ENCODE assay signal across 23 cellular contexts in genomic region chr9:107478805-107479204, GRCh38. TPM values are rescaled to one million over a fixed set of nuclear protein-coding genes. Genes with fewer than 3 reads are reported as not detected.
"Had no signal": no experiment of that assay in that cellular context is flagged by ENCODE, and none has a peak within 500 bp of the region (broad histone marks: within the 10 kb centered on the region; RNA-seq: fewer than 3 reads in every experiment).

No MANE protein-coding gene starts in this region.

- H3K36me3 ChIP-seq: colonic mucosa, right lobe of liver, suprapubic skin, transverse colon had no signal

- H3K9me3 Mint-ChIP-seq: dendritic cell treated with granulocyte-macrophage colony-stimulating factor and Interleukin-4, amounts not matched to agents 40 ng/mL and 50 ng/mL, for 4 days; endodermal cell; immature natural killer cell; memory B cell; natural killer cell treated with Interleukin-12 subunit alpha and Interleukin-12 subunit beta and Interleukin-15 and Interleukin-18, amount 100 ng/mL, for 72 hours; neural crest cell; stimulated activated naive B cell treated with anti-CD40 and anti-IgM and Interleukin-4, amounts not matched to agents 10 μg/mL and 1 μg/mL and 100 μg/mL, for 72 hours; stimulated activated naive CD8-positive, alpha-beta T cell treated with anti-CD3 and anti-CD28 coated beads, Interleukin-15, Interleukin-2, amounts not matched to agents 100 ng/mL and 50 ng/mL, for 24 hours had no signal

- H3K27ac Mint-ChIP-seq: dendritic cell treated with granulocyte-macrophage colony-stimulating factor and Interleukin-4, amounts not matched to agents 40 ng/mL and 50 ng/mL, for 4 days; endodermal cell; immature natural killer cell; memory B cell; natural killer cell treated with Interleukin-12 subunit alpha and Interleukin-12 subunit beta and Interleukin-15 and Interleukin-18, amount 100 ng/mL, for 72 hours; progenitor cell of endocrine pancreas; stimulated activated naive B cell treated with anti-CD40 and anti-IgM and Interleukin-4, amounts not matched to agents 10 μg/mL and 1 μg/mL and 100 μg/mL, for 72 hours; stimulated activated naive CD8-positive, alpha-beta T cell treated with anti-CD3 and anti-CD28 coated beads, Interleukin-15, Interleukin-2, amounts not matched to agents 100 ng/mL and 50 ng/mL, for 24 hours had no signal

- H3K9me3 ChIP-seq: colonic mucosa, right lobe of liver, suprapubic skin, transverse colon had no signal

- H3K4me1 ChIP-seq: colonic mucosa, parathyroid adenoma, right lobe of liver had no signal

- H3K4me1 Mint-ChIP-seq: endodermal cell; immature natural killer cell; memory B cell; neural crest cell; stimulated activated naive B cell treated with anti-CD40 and anti-IgM and Interleukin-4, amounts not matched to agents 10 μg/mL and 1 μg/mL and 100 μg/mL, for 72 hours had no signal

- DNase-seq: colonic mucosa; effector CD8-positive, alpha-beta T cell; endodermal cell; hypothalamus; immature natural killer cell; islet precursor cell; left ventricle myocardium superior; right lobe of liver; small intestine; stimulated activated CD4-positive, alpha-beta T cell treated with anti-CD3 and anti-CD28 coated beads, Interleukin-15, amount 100 ng/mL, for 24 hours; stimulated activated CD4-positive, alpha-beta T cell treated with anti-CD3 and anti-CD28 coated beads, Interleukin-2, amount 100 ng/mL, for 48 hours; stimulated activated naive B cell treated with anti-CD40 and anti-IgM and Interleukin-4, amounts not matched to agents 10 μg/mL and 1 μg/mL and 100 μg/mL, for 72 hours; transverse colon had no signal

- H3K79me2 ChIP-seq: parathyroid adenoma had no signal

- H3K27ac ChIP-seq: colonic mucosa, epithelial cell of prostate, parathyroid adenoma, right lobe of liver, suprapubic skin, transverse colon had no signal

- H3K27me3 ChIP-seq: colonic mucosa, right lobe of liver, suprapubic skin, transverse colon had no signal

- H3K4me3 Mint-ChIP-seq: dendritic cell treated with granulocyte-macrophage colony-stimulating factor and Interleukin-4, amounts not matched to agents 40 ng/mL and 50 ng/mL, for 4 days; endodermal cell; immature natural killer cell; memory B cell; natural killer cell treated with Interleukin-12 subunit alpha and Interleukin-12 subunit beta and Interleukin-15 and Interleukin-18, amount 100 ng/mL, for 72 hours; neural crest cell; stimulated activated naive B cell treated with anti-CD40 and anti-IgM and Interleukin-4, amounts not matched to agents 10 μg/mL and 1 μg/mL and 100 μg/mL, for 72 hours; stimulated activated naive CD8-positive, alpha-beta T cell treated with anti-CD3 and anti-CD28 coated beads, Interleukin-15, Interleukin-2, amounts not matched to agents 100 ng/mL and 50 ng/mL, for 24 hours had no signal

- H2AFZ ChIP-seq: parathyroid adenoma had no signal

- H3K27me3 Mint-ChIP-seq: dendritic cell treated with granulocyte-macrophage colony-stimulating factor and Interleukin-4, amounts not matched to agents 40 ng/mL and 50 ng/mL, for 4 days had no signal

- H3K4me3 ChIP-seq: colonic mucosa, lung, right lobe of liver, suprapubic skin, transverse colon had no signal

- ATAC-seq: left ventricle myocardium superior; natural killer cell treated with Interleukin-12 subunit alpha and Interleukin-12 subunit beta and Interleukin-15 and Interleukin-18, amount 100 ng/mL, for 72 hours; stimulated activated naive B cell treated with anti-CD40 and anti-IgM and Interleukin-4, amounts not matched to agents 10 μg/mL and 1 μg/mL and 100 μg/mL, for 72 hours had no signal

- H3K9ac ChIP-seq: parathyroid adenoma had no signal

- H3K36me3 Mint-ChIP-seq: immature natural killer cell; memory B cell; natural killer cell treated with Interleukin-12 subunit alpha and Interleukin-12 subunit beta and Interleukin-15 and Interleukin-18, amount 100 ng/mL, for 72 hours; stimulated activated naive B cell treated with anti-CD40 and anti-IgM and Interleukin-4, amounts not matched to agents 10 μg/mL and 1 μg/mL and 100 μg/mL, for 72 hours had no signal

RNA-seq across cellular contexts. Expression of gene KLF4, which starts 10.8 kb away (rescaled TPM):
- total RNA-seq: neural crest cell had no signal
